In the genomic region with DNA sequence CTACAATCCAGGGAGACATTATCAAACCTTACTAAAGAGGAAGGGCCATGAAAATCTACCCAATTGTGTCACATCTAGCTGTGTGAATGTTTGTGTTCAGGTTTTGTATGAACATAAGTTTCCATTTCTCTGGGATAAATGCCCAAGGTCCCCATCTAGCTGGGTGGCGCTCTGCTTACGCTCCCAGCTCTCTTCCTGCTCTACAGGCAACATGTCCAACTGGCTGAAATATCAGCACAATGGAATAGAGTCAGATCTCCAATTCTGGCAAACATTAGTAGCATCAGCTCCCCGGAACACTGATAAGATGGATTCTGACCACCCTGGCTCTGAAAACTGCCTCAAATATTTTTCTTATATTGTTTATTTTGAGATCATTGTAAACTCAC, we compare ENCODE assay signal across 19 cellular contexts.
A peak's percentile ranks its signal among the peaks of the same experiment; 100 is the strongest.
DNase-seq lines count a peak whose midpoint lies in the region; ATAC-seq, FAIRE-seq and TF ChIP-seq lines count a peak whose summit lies in the region.
"Had no signal": no experiment of that assay in that cellular context is flagged by ENCODE, and none has a peak within 500 bp of the region (broad histone marks: within the 10 kb centered on the region; RNA-seq: fewer than 3 reads in every experiment).

No MANE protein-coding gene starts in this region.

- intact Hi-C loops in pancreas (cut with DNase I) (no loop called here), thyroid gland (cut with DNase I) (no loop called here)

- ATAC-seq in pancreas (peak; percentile 36 to 78 (median 69)), GM21367 (IDR thresholded peaks at IDR 0.05; ENCODE audit: unreplicated experiment) (no peak), HG02981 (IDR thresholded peaks at IDR 0.05; ENCODE audit: unreplicated experiment) (no peak)

- H3K9me3 ChIP-seq in BLaER1 (no peaks in the 10 kb centered on the region), SJSA1 (replicated peaks) (no peaks in the 10 kb centered on the region), endodermal cell (ENCODE audit: control insufficient read depth, low read length) (no peaks in the 10 kb centered on the region), pancreas (no peaks in the 10 kb centered on the region), thyroid gland (no peaks in the 10 kb centered on the region)
- H3K9me3 ChIP-seq: MG63 had no signal

- peaks cover 60% of the 10 kb centered on the region for H3K36me3 Mint-ChIP-seq in endodermal cell (ENCODE audit: low read depth)

- H3K4me1 Mint-ChIP-seq in endodermal cell, result peaks cover 25% of the 10 kb centered on the region

- H3K4me3 ChIP-seq in BLaER1 (no peak overlapping the region), SJSA1 (no peak overlapping the region), endodermal cell (ENCODE audit: low read length) (no peak overlapping the region), pancreas (no peak overlapping the region), thyroid gland (replicated peaks in 1 of 3) (no peak overlapping the region)
- H3K4me3 ChIP-seq: hepatocyte, MG63 had no signal

- H3K27me3 Mint-ChIP-seq in endodermal cell (ENCODE audit: insufficient read depth), result no peaks in the 10 kb centered on the region
- H3K27me3 Mint-ChIP-seq: activated CD4-positive, alpha-beta T cell treated with anti-CD3 and anti-CD28 coated beads, Interleukin-2, amount 10 ng/mL, durations not matched to agents 7 days and 5 days had no signal

- TF ChIP-seq CTCF in endodermal cell (conservative IDR thresholded peaks at IDR 0.05) (no peak), pancreas (IDR thresholded peaks at IDR 0.05) (no peak), thyroid gland (IDR thresholded peaks at IDR 0.05) (no peak)

- H3K9me3 Mint-ChIP-seq in endodermal cell, result no peaks in the 10 kb centered on the region
- H3K9me3 Mint-ChIP-seq: activated CD4-positive, alpha-beta T cell treated with anti-CD3 and anti-CD28 coated beads, Interleukin-2, amount 10 ng/mL, durations not matched to agents 7 days and 5 days; activated naive CD4-positive, alpha-beta T cell treated with anti-CD3 and anti-CD28 coated beads for 36 hours; nephron progenitor cell had no signal

- H3K4me2 ChIP-seq in BLaER1, result no peak overlapping the region
- H3K4me2 ChIP-seq: hepatocyte had no signal

- H3K36me3 ChIP-seq in BLaER1 (peaks cover 70% of the 10 kb centered on the region), SJSA1 (peaks cover 26% of the 10 kb centered on the region), endodermal cell (ENCODE audit: control insufficient read depth, insufficient read depth, low read length) (no peaks in the 10 kb centered on the region), pancreas (peaks cover 0 to 9% (median 0%) of the 10 kb centered on the region in 3 donors), thyroid gland (peaks cover 11 to 27% of the 10 kb centered on the region in 2 donors)

- H3K27me3 ChIP-seq in BLaER1 (no peaks in the 10 kb centered on the region), SJSA1 (replicated peaks) (no peaks in the 10 kb centered on the region), endodermal cell (ENCODE audit: control insufficient read depth, insufficient read depth, low read length, poor library complexity, severe bottlenecking) (no peaks in the 10 kb centered on the region), pancreas (no peaks in the 10 kb centered on the region), thyroid gland (no peaks in the 10 kb centered on the region)
- H3K27me3 ChIP-seq: hepatocyte, MG63 had no signal

- TF ChIP-seq POLR2A in thyroid gland (IDR thresholded peaks at IDR 0.05), result no peak

- no peak for FAIRE-seq in pancreas (lab: Jason Lieb, UNC)
- FAIRE-seq: keratinocyte, urothelium cell line had no signal

- no peak overlapping the region for H3K4me3 Mint-ChIP-seq in endodermal cell
- H3K4me3 Mint-ChIP-seq: activated CD4-positive, alpha-beta T cell treated with anti-CD3 and anti-CD28 coated beads, Interleukin-2, amount 10 ng/mL, durations not matched to agents 7 days and 5 days; activated naive CD4-positive, alpha-beta T cell treated with anti-CD3 and anti-CD28 coated beads for 36 hours; nephron progenitor cell had no signal

- DNase-seq in SJSA1 (ENCODE audit: low read depth in 1 of 2, low spot score in 2 of 2), result peak in 1 of 2 experiments; percentile 49
- peak; percentile 1 for DNase-seq in endodermal cell
- no peak for DNase-seq in pancreas
- DNase-seq in thyroid gland, result no peak
- DNase-seq: activated CD4-positive, alpha-beta T cell treated with anti-CD3 and anti-CD28 coated beads, Interleukin-2, amount 10 ng/mL, durations not matched to agents 7 days and 5 days; activated CD8-positive, alpha-beta memory T cell treated with anti-CD3 and anti-CD28 coated beads, Interleukin-2, amount 50 U/mL, for 48 hours; activated naive CD4-positive, alpha-beta T cell treated with anti-CD3 and anti-CD28 coated beads for 36 hours; effector memory CD4-positive, alpha-beta T cell; mesendoderm; MG63; NCI-H1694 treated with DMSO at 0.1 percent for 48 hours; nephron progenitor cell; stimulated activated naive CD4-positive, alpha-beta T cell treated with Interleukin-2 at 50 U/mL for 16 hours had no signal

- H3K4me1 ChIP-seq in BLaER1 (peaks cover 53% of the 10 kb centered on the region), SJSA1 (replicated peaks) (peaks cover 53% of the 10 kb centered on the region), endodermal cell (ENCODE audit: control insufficient read depth, insufficient read depth, low read length) (peaks cover 11% of the 10 kb centered on the region), pancreas (no peaks in the 10 kb centered on the region), thyroid gland (peaks cover 0 to 10% of the 10 kb centered on the region in 2 donors)

- H3K27ac Mint-ChIP-seq in endodermal cell, result no peak overlapping the region
- H3K27ac Mint-ChIP-seq: activated CD4-positive, alpha-beta T cell treated with anti-CD3 and anti-CD28 coated beads, Interleukin-2, amount 10 ng/mL, durations not matched to agents 7 days and 5 days; activated naive CD4-positive, alpha-beta T cell treated with anti-CD3 and anti-CD28 coated beads for 36 hours had no signal

- H3K9ac ChIP-seq in BLaER1 (no peak overlapping the region), endodermal cell (ENCODE audit: extremely low read depth, low read length, poor library complexity, severe bottlenecking) (no peak overlapping the region)

- peak overlapping the region; percentile 40; the same call in 1 of the 2 replicates for H3K27ac ChIP-seq in BLaER1
- peak overlapping the region; percentile 35; the same call in 1 of the 2 replicates for H3K27ac ChIP-seq in SJSA1
- no peak overlapping the region for H3K27ac ChIP-seq in endodermal cell (ENCODE audit: low read depth, low read length)
- no peak overlapping the region for H3K27ac ChIP-seq in pancreas
- peak overlapping the region in 1 of 3 donors; percentile 2 for H3K27ac ChIP-seq in thyroid gland
- H3K27ac ChIP-seq: hepatocyte had no signal

- WGBS in endodermal cell (ENCODE audit: insufficient coverage in 1 of 2, insufficient read length in 1 of 2), 2 experiments, result 95 to 100% methylated on average over 3 of the region's 3 CpGs
- 41 to 47% methylated on average over 3 of the region's 3 CpGs for WGBS in pancreas, 2 donors
- WGBS in thyroid gland, 2 donors, result 71 to 94% methylated on average over 3 of the region's 3 CpGs

- H4K20me1 ChIP-seq in BLaER1, result no peaks in the 10 kb centered on the region

Comparison
In these comparisons a context has a peak if more than half of its experiments do, and no peak if none do; other contexts are left out.
1. H3K27ac ChIP-seq: peak in BLaER1 (single experiment) and SJSA1 (single experiment); none in endodermal cell (single experiment) and pancreas (0 of 4).
2. ATAC-seq: peak in pancreas (4 of 4); none in GM21367 (single experiment) and HG02981 (single experiment).